In the genomic region with DNA sequence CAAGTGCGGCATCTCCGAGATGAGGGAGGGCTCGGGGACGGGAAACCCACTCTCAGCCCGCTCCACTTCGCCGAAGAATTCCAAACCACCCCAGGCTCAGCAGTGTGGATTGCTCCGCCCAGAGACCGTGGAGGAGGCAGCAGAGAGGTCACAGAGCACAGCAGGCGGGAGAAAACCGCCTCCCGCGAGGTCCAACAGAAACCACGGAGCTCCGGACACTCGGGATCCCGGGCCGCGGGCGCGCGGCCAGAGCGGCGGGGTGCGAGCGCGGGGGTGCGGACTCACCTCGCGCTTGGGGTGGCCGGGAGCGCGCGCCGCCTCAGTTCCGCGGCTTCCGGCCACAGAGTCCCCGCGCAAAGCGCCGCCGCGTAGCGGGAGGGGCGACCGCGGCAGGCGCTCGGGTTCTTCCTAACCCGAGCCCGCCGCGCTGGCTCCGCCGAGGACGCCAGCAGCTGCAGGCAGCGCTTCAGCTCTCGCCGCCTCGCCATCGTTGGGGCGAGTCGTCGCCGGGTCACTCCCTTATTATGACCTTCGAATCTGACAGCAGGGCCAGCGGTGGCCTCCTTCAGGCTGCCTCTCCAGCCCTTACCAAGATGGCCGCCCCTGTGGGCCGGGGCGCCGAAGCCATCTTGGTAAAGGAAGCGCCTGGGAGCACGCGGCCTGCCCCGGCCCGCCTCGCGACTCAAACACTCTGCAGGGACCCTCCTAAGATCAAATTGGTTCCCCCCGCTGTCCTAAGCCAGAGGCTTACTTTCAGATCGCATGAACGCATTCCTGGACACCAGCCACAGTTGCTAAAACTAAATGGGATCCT, we compare ENCODE assay signal across 8 cellular contexts. TPM values are rescaled to one million over a fixed set of nuclear protein-coding genes. Genes with fewer than 3 reads are reported as not detected.
DNase-seq lines count a peak whose midpoint lies in the region; ATAC-seq, FAIRE-seq and TF ChIP-seq lines count a peak whose summit lies in the region.

Gene NAPEPLD, minus strand, starts transcription at position 106 of the 814 bp plus-strand sequence. CDS start 20,323 bp downstream, outside the sequence.

- DNase-seq in GM10266 (ENCODE audit: extremely low spot score) (peak; percentile 86), NCI-H1048 (lab: John Stamatoyannopoulos, UW) (peak; percentile 79), SKM-1 treated with dmso at 0.1 percent for 144 hours (lab: John Stamatoyannopoulos, UW; ENCODE audit: unreplicated experiment) (peak; percentile 72), Right ventricle myocardium inferior (ENCODE audit: missing footprints) (peak; percentile 94), pancreas (peak; percentile 84 to 93 (median 88)), thyroid gland (peak; percentile 90 to 93)
- DNase-seq in activated naive CD8-positive, alpha-beta T cell treated with anti-CD3 and anti-CD28 coated beads for 36 hours, result peak; percentile 79

- no peaks in the 10 kb centered on the region for H3K27me3 Mint-ChIP-seq in activated naive CD8-positive, alpha-beta T cell treated with anti-CD3 and anti-CD28 coated beads for 36 hours

- H3K4me3 ChIP-seq in pancreas, result peak within 1 kb of the TSS; percentile 58 to 84 (median 68)
- peak within 1 kb of the TSS; percentile 29 to 96 (median 74) for H3K4me3 ChIP-seq in thyroid gland (replicated peaks in 1 of 3)

- peak within 1 kb of the TSS; percentile 95 for H3K4me3 Mint-ChIP-seq in activated naive CD8-positive, alpha-beta T cell treated with anti-CD3 and anti-CD28 coated beads for 36 hours

- no peak for FAIRE-seq in pancreas (lab: Jason Lieb, UNC)

- H3K36me3 ChIP-seq in pancreas (no peaks in the 10 kb centered on the region), thyroid gland (no peaks in the 10 kb centered on the region)

- H3K27ac Mint-ChIP-seq in activated naive CD8-positive, alpha-beta T cell treated with anti-CD3 and anti-CD28 coated beads for 36 hours, result peak within 1 kb of the TSS; percentile 97

- TF ChIP-seq POLR2A in thyroid gland (IDR thresholded peaks at IDR 0.05), result peak in 1 of 2 donors; percentile 69

- no peaks in the 10 kb centered on the region for H3K9me3 Mint-ChIP-seq in activated naive CD8-positive, alpha-beta T cell treated with anti-CD3 and anti-CD28 coated beads for 36 hours

- peaks cover 33% of the 10 kb centered on the region for H3K4me1 Mint-ChIP-seq in activated naive CD8-positive, alpha-beta T cell treated with anti-CD3 and anti-CD28 coated beads for 36 hours

- intact Hi-C loops in Right ventricle myocardium inferior (cut with DNase I) (loop anchor here (2.0 kb wide), 1 partner anchor 74 kb away; the partner anchor contains the start of genes ARMC10 and FBXL13), pancreas (cut with DNase I) (no loop called here), thyroid gland (cut with DNase I) (no loop called here)

- H3K27ac ChIP-seq in pancreas (peak within 1 kb of the TSS; percentile 92 to 97 (median 95)), thyroid gland (peak within 1 kb of the TSS; percentile 86 to 98 (median 94))

- H3K27me3 ChIP-seq in pancreas (no peaks in the 10 kb centered on the region), thyroid gland (no peaks in the 10 kb centered on the region)

- H3K9me3 ChIP-seq in pancreas (no peaks in the 10 kb centered on the region), thyroid gland (no peaks in the 10 kb centered on the region)

- TF ChIP-seq CTCF in GM10266 (IDR thresholded peaks at IDR 0.05; ENCODE audit: control insufficient read depth, insufficient read depth, low read depth, missing control alignments) (no peak), pancreas (IDR thresholded peaks at IDR 0.05) (no peak), thyroid gland (IDR thresholded peaks at IDR 0.05) (peak in 1 of 6 experiments; percentile 4)

- ATAC-seq in HG02571 (IDR thresholded peaks at IDR 0.05; ENCODE audit: unreplicated experiment) (peak; percentile 78), Right ventricle myocardium inferior (peak; percentile 97), pancreas (peak; percentile 91 to 94 (median 92))

- 1 to 2% methylated on average over 58 to 82 of the region's 82 CpGs for WGBS in pancreas, 2 donors
- WGBS in thyroid gland, 2 donors, result 5 to 10% methylated on average over 18 to 36 of the region's 82 CpGs

- peaks cover 0 to 11% (median 0%) of the 10 kb centered on the region in 3 donors for H3K4me1 ChIP-seq in pancreas
- peaks cover 10 to 17% of the 10 kb centered on the region in 2 donors for H3K4me1 ChIP-seq in thyroid gland

- H3K36me3 Mint-ChIP-seq in activated naive CD8-positive, alpha-beta T cell treated with anti-CD3 and anti-CD28 coated beads for 36 hours, result peaks cover 16% of the 10 kb centered on the region

RNA-seq across cellular contexts. Expression of gene NAPEPLD, which starts in this region (rescaled TPM):
- total RNA-seq in activated naive CD8-positive, alpha-beta T cell treated with anti-CD3 and anti-CD28 coated beads for 36 hours, result 1 to 10 TPM; 4.1 to 4.9 TPM
- 13.1 TPM for total RNA-seq in Right ventricle myocardium inferior
- total RNA-seq in pancreas, result 10 to 100 TPM in 1 of 6 donors, 1 to 10 TPM in 5; 4.6 to 12.4 (median 5.5) TPM
- polyA plus RNA-seq in pancreas, result 1 to 10 TPM; 3.1 to 5.0 TPM
- total RNA-seq in thyroid gland, result 10 to 100 TPM; 20.3 to 46.7 (median 34.4) TPM

Comparison
In these comparisons a context has a peak if more than half of its experiments do, and no peak if none do; other contexts are left out.
1. Peak in every context shown above with its lines: DNase-seq, ATAC-seq, H3K4me3 ChIP-seq and H3K27ac ChIP-seq.